Comparison of ENCODE assay signal across 1 cellular context in the genomic region with DNA sequence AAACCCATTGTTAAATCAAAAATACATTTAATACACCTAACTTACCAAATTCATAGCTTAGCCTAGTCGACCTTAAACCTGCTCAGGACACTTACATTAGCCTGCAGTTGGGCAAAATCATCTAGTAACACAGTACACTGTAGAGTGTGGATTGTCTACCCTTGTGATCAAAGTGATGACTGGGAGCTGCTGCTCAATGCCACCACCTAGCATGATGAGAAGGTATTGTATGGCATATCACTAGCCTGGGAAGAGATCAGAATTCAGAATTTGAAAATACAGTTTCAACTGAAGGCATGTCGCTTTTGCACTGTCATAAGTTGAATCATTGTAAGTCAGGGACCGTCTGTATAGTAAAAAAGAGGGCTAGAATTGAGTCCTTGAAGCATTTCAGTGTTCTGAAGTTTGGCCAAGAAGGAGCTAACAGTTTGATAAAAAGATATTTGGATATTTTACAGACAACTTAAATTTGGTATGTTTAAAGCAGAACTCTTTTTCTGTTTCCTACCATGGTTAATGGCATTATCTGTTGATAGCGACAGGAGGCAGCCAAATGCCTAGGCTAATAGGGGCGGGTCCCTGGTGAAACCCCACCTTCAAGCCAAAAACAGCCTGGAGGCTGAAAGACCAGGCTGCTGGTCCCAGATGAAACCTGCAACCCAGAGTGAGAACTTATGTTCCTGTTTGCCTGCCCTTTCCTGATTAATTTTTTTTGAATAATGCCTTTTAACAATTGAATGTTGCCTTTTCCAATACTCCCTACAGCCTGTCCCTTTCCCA.
TF ChIP-seq lines count a peak whose summit lies in the region.

No MANE protein-coding gene starts in this region.

TF ChIP-seq in H1, 55 proteins besides CTCF, POLR2A, EP300 and RAD21:
- TF ChIP-seq FOSL1 (IDR thresholded peaks at IDR 0.05; ENCODE audit: insufficient read depth, low read depth, low read length): no peak
- no peak for TF ChIP-seq TEAD4 (IDR thresholded peaks at IDR 0.05; ENCODE audit: low read depth, low read length)
- TF ChIP-seq RNF2 (IDR thresholded peaks at IDR 0.05; ENCODE audit: borderline replicate concordance, low read depth, low read length, missing control alignments, poor library complexity, severe bottlenecking): no peak
- no peak for TF ChIP-seq CREB1 (IDR thresholded peaks at IDR 0.05)
- no peak for TF ChIP-seq SAP30 (IDR thresholded peaks at IDR 0.05; ENCODE audit: insufficient read depth, insufficient replicate concordance, low read length)
- TF ChIP-seq, protein P1, sequence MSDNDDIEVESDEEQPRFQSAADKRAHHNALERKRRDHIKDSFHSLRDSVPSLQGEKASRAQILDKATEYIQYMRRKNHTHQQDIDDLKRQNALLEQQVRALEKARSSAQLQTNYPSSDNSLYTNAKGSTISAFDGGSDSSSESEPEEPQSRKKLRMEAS (IDR thresholded peaks at IDR 0.05): no peak
- TF ChIP-seq CBX8 (IDR thresholded peaks at IDR 0.05; ENCODE audit: borderline replicate concordance, low read depth, low read length): no peak
- no peak for TF ChIP-seq PHF8 (conservative IDR thresholded peaks at IDR 0.05; ENCODE audit: low read depth, low read length)
- no peak for TF ChIP-seq BRCA1 (IDR thresholded peaks at IDR 0.05; ENCODE audit: low read depth, low read length)
